ENCODE assay signal across 17 cellular contexts in genomic region chr13:95335667-95336066, GRCh38.
"Had no signal": no experiment of that assay in that cellular context is flagged by ENCODE, and none has a peak within 500 bp of the region (broad histone marks: within the 10 kb centered on the region; RNA-seq: fewer than 3 reads in every experiment).

No MANE protein-coding gene starts in this region.

- H3K9me3 ChIP-seq: heart right ventricle, left ventricle myocardium inferior, prostate gland, sigmoid colon, suprapubic skin had no signal

- H3K27ac ChIP-seq: heart right ventricle, left ventricle myocardium inferior, prostate gland, suprapubic skin had no signal

- DNase-seq: activated CD4-positive, alpha-beta memory T cell treated with anti-CD3 and anti-CD28 coated beads, Interleukin-2, amount 10 ng/mL, durations not matched to agents 7 days and 5 days; activated gamma-delta T cell treated with Interleukin-2 at 50 U/mL for 16 hours; activated naive CD8-positive, alpha-beta T cell treated with anti-CD3 and anti-CD28 coated beads for 36 hours; activated T-cell treated with anti-CD3 and anti-CD28 coated beads, Interleukin-2, amount 50 U/mL, for 48 hours; anterior cingulate cortex; heart right ventricle; islet precursor cell; left ventricle myocardium inferior; mesendoderm; occipital lobe; sigmoid colon; stimulated activated CD4-positive, alpha-beta T cell treated with anti-CD3 and anti-CD28 coated beads, Interleukin-12 subunit alpha, Interleukin-12 subunit beta, amount 100 ng/mL, for 4 hours; stimulated activated naive CD4-positive, alpha-beta T cell treated with Interleukin-2 at 50 U/mL for 16 hours had no signal

- H3K36me3 ChIP-seq: heart right ventricle, left ventricle myocardium inferior, prostate gland, sigmoid colon, suprapubic skin had no signal

- H3K27me3 ChIP-seq: heart right ventricle, sigmoid colon, suprapubic skin had no signal

- H3K4me3 ChIP-seq: heart right ventricle, left ventricle myocardium inferior, prostate gland, sigmoid colon, suprapubic skin had no signal

- H3K4me1 ChIP-seq: left ventricle myocardium inferior, prostate gland, suprapubic skin had no signal

- FAIRE-seq: bronchial epithelial cell, frontal cortex had no signal
